In genomic region chrX:136028383-136028984, GRCh38 we compare ENCODE assay signal across 9 cellular contexts. TPM values are rescaled to one million over a fixed set of nuclear protein-coding genes. Genes with fewer than 3 reads are reported as not detected.
DNase-seq lines count a peak whose midpoint lies in the region; ATAC-seq, FAIRE-seq and TF ChIP-seq lines count a peak whose summit lies in the region.
"Had no signal": no experiment of that assay in that cellular context is flagged by ENCODE, and none has a peak within 500 bp of the region (broad histone marks: within the 10 kb centered on the region; RNA-seq: fewer than 3 reads in every experiment).

No MANE protein-coding gene starts in this region.

- H3K9me3 ChIP-seq in astrocyte (ENCODE audit: insufficient read depth, low read depth, low read length), result no peaks in the 10 kb centered on the region

- H3K27ac ChIP-seq in astrocyte (ENCODE audit: low read depth, low read length), result no peak overlapping the region

- H3K27ac Mint-ChIP-seq in astrocyte (ENCODE audit: unreplicated experiment), result no peak overlapping the region
- no peak overlapping the region for H3K27ac Mint-ChIP-seq in stimulated activated naive B cell treated with anti-CD40 and anti-IgM and Interleukin-4, amounts not matched to agents 10 μg/mL and 1 μg/mL and 100 μg/mL, for 72 hours
- H3K27ac Mint-ChIP-seq: T-helper 1 cell treated with Interleukin-12 subunit alpha and Interleukin-12 subunit beta and Interleukin-4 antibody, amounts not matched to agents 30 μg/mL and 1 μg/mL, for 36 hours had no signal

- no peak overlapping the region for H3K4me3 Mint-ChIP-seq in astrocyte (ENCODE audit: unreplicated experiment)
- no peak overlapping the region for H3K4me3 Mint-ChIP-seq in stimulated activated naive B cell treated with anti-CD40 and anti-IgM and Interleukin-4, amounts not matched to agents 10 μg/mL and 1 μg/mL and 100 μg/mL, for 72 hours
- H3K4me3 Mint-ChIP-seq: T-helper 1 cell treated with Interleukin-12 subunit alpha and Interleukin-12 subunit beta and Interleukin-4 antibody, amounts not matched to agents 30 μg/mL and 1 μg/mL, for 36 hours had no signal

- H3K27me3 ChIP-seq in astrocyte (ENCODE audit: insufficient read depth, low read length), result no peaks in the 10 kb centered on the region

- FAIRE-seq in astrocyte (lab: Jason Lieb, UNC), result peak; percentile 99

- H3K9ac ChIP-seq in astrocyte (ENCODE audit: low read length), result peak overlapping the region; percentile 88

- no peaks in the 10 kb centered on the region for H3K27me3 Mint-ChIP-seq in astrocyte (ENCODE audit: low read depth, unreplicated experiment)
- H3K27me3 Mint-ChIP-seq in stimulated activated naive B cell treated with anti-CD40 and anti-IgM and Interleukin-4, amounts not matched to agents 10 μg/mL and 1 μg/mL and 100 μg/mL, for 72 hours, result peaks cover 0 to 9% of the 10 kb centered on the region in 2 donors

- peaks cover 17% of the 10 kb centered on the region for H3K4me1 ChIP-seq in astrocyte (ENCODE audit: insufficient read depth, low read length)

- DNase-seq in DMS153 (lab: John Stamatoyannopoulos, UW) (peak; percentile 15), NCI-H1694 treated with DMSO at 0.1 percent for 48 hours (lab: John Stamatoyannopoulos, UW) (peak; percentile 67), astrocyte (ENCODE audit: low read depth) (peak; percentile 50), hepatic stellate cell (ENCODE audit: low spot score) (peak; percentile 21)
- no peak for DNase-seq in stimulated activated naive B cell treated with anti-CD40 and anti-IgM and Interleukin-4, amounts not matched to agents 10 μg/mL and 1 μg/mL and 100 μg/mL, for 72 hours
- no peak for DNase-seq in activated CD4-positive, CD25-positive, alpha-beta regulatory T cell (lab: John Stamatoyannopoulos, UW)

- H3K9me3 Mint-ChIP-seq in astrocyte (ENCODE audit: unreplicated experiment), result no peaks in the 10 kb centered on the region
- H3K9me3 Mint-ChIP-seq in stimulated activated naive B cell treated with anti-CD40 and anti-IgM and Interleukin-4, amounts not matched to agents 10 μg/mL and 1 μg/mL and 100 μg/mL, for 72 hours, result no peaks in the 10 kb centered on the region
- H3K9me3 Mint-ChIP-seq: T-helper 1 cell treated with Interleukin-12 subunit alpha and Interleukin-12 subunit beta and Interleukin-4 antibody, amounts not matched to agents 30 μg/mL and 1 μg/mL, for 36 hours had no signal

- no peak overlapping the region for H3K4me2 ChIP-seq in astrocyte (ENCODE audit: low read length)

- ATAC-seq in GM21526 (IDR thresholded peaks at IDR 0.05; ENCODE audit: low FRiP score, unreplicated experiment) (peak; percentile 60), HG03460 (IDR thresholded peaks at IDR 0.05; ENCODE audit: unreplicated experiment) (no peak)
- peak; percentile 59 to 80 for ATAC-seq in stimulated activated naive B cell treated with anti-CD40 and anti-IgM and Interleukin-4, amounts not matched to agents 10 μg/mL and 1 μg/mL and 100 μg/mL, for 72 hours (replicated peaks)

- H3K36me3 Mint-ChIP-seq in astrocyte (ENCODE audit: low read depth, unreplicated experiment), result no peaks in the 10 kb centered on the region
- peaks cover 4 to 14% of the 10 kb centered on the region in 2 donors for H3K36me3 Mint-ChIP-seq in stimulated activated naive B cell treated with anti-CD40 and anti-IgM and Interleukin-4, amounts not matched to agents 10 μg/mL and 1 μg/mL and 100 μg/mL, for 72 hours

- H3K79me2 ChIP-seq in astrocyte (ENCODE audit: insufficient read depth, low read length), result no peaks in the 10 kb centered on the region

- H3K4me3 ChIP-seq in astrocyte (ENCODE audit: insufficient read depth, low read depth, low read length), result no peak overlapping the region

- H3K4me1 Mint-ChIP-seq in astrocyte (ENCODE audit: low read depth, unreplicated experiment), result peaks cover 13% of the 10 kb centered on the region
- peaks cover 0 to 1% of the 10 kb centered on the region in 2 donors for H3K4me1 Mint-ChIP-seq in stimulated activated naive B cell treated with anti-CD40 and anti-IgM and Interleukin-4, amounts not matched to agents 10 μg/mL and 1 μg/mL and 100 μg/mL, for 72 hours

- no peak overlapping the region for H2AFZ ChIP-seq in astrocyte (ENCODE audit: low read depth, low read length)

- no peaks in the 10 kb centered on the region for H3K36me3 ChIP-seq in astrocyte (ENCODE audit: insufficient read depth, low read length)

- H4K20me1 ChIP-seq in astrocyte (ENCODE audit: insufficient read depth, low read length), result no peaks in the 10 kb centered on the region

- TF ChIP-seq CTCF in astrocyte (IDR thresholded peaks at IDR 0.05; ENCODE audit: insufficient read depth, low read depth, low read length), result peak; percentile 59

RNA-seq across cellular contexts. Expression of gene SLC9A6, which starts 43.2 kb away (rescaled TPM):
- 12.8 and 14.8 TPM in 2 replicates for total RNA-seq in astrocyte

RNA-seq across cellular contexts. Expression of gene MMGT1, which starts 54.7 kb away (rescaled TPM):
- total RNA-seq in astrocyte, result 22.0 and 22.9 TPM in 2 replicates

Comparison
In these comparisons a context has a peak if more than half of its experiments do, and no peak if none do; other contexts are left out.
1. DNase-seq: peak in DMS153 (single experiment), NCI-H1694 treated with DMSO at 0.1 percent for 48 hours (single experiment), astrocyte (single experiment) and hepatic stellate cell (single experiment); none in stimulated activated naive B cell treated with anti-CD40 and anti-IgM and Interleukin-4, amounts not matched to agents 10 μg/mL and 1 μg/mL and 100 μg/mL, for 72 hours (single experiment) and activated CD4-positive, CD25-positive, alpha-beta regulatory T cell (0 of 4).